22 cellular contexts compared by ENCODE assay signal in genomic region chr21:29490016-29490415, GRCh38.
DNase-seq lines count a peak whose midpoint lies in the region; ATAC-seq and TF ChIP-seq lines count a peak whose summit lies in the region.
"Had no signal": no experiment of that assay in that cellular context is flagged by ENCODE, and none has a peak within 500 bp of the region (broad histone marks: within the 10 kb centered on the region; RNA-seq: fewer than 3 reads in every experiment).

No MANE protein-coding gene starts in this region.

- no peak for ATAC-seq in activated CD8-positive, alpha-beta memory T cell treated with anti-CD3 and anti-CD28 coated beads, Interleukin-2, amount 10 ng/mL, durations not matched to agents 7 days and 5 days
- ATAC-seq: Panc1 had no signal

- in situ Hi-C loops in astrocyte of the cerebellum (cut with HindIII; ENCODE audit: low sequenced_read_pairs), result no loop called here

- no peak overlapping the region for H3K4me3 ChIP-seq in astrocyte of the cerebellum (ENCODE audit: low read depth, low read length)
- H3K4me3 ChIP-seq: BLaER1 treated with 17β-estradiol and CSF1 and Interleukin-3, amounts not matched to agents 10 nM and 100 nM; GM23248; MG63 had no signal

- H3K27me3 Mint-ChIP-seq in HFFc6 (ENCODE audit: insufficient read depth) (no peaks in the 10 kb centered on the region; the same call in 1 of the 2 replicates), type B pancreatic cell (no peaks in the 10 kb centered on the region)
- no peaks in the 10 kb centered on the region for H3K27me3 Mint-ChIP-seq in activated CD8-positive, alpha-beta memory T cell treated with anti-CD3 and anti-CD28 coated beads, Interleukin-2, amount 10 ng/mL, durations not matched to agents 7 days and 5 days
- H3K27me3 Mint-ChIP-seq: CD4-positive, alpha-beta T cell had no signal

- DNase-seq in HFFc6 (peak; percentile 23), astrocyte of the cerebellum (ENCODE audit: low read depth) (peak; percentile 32), fibroblast of peridontal ligament (ENCODE audit: extremely low read depth) (peak; percentile 35), RPMI8226 (no peak), type B pancreatic cell (ENCODE audit: extremely low spot score, unreplicated experiment) (no peak), kidney tubule cell (ENCODE audit: low spot score) (no peak)
- DNase-seq in activated CD8-positive, alpha-beta memory T cell treated with anti-CD3 and anti-CD28 coated beads, Interleukin-2, amount 10 ng/mL, durations not matched to agents 7 days and 5 days, result no peak
- DNase-seq: AML-193; CD4-positive, alpha-beta T cell; GM23248; H7; KBM-7; MG63; NCI-H1417; NCI-H1694; NCI-H2029 treated with DMSO at 0.1 percent for 48 hours; NCI-H2227 treated with DMSO at 0.1 percent for 48 hours; NCI-H526 treated with DMSO at 0.1 percent for 48 hours; SIG-M5; SK-N-SH had no signal

- H3K4me3 Mint-ChIP-seq in HFFc6, result no peak overlapping the region
- no peak overlapping the region for H3K4me3 Mint-ChIP-seq in type B pancreatic cell
- no peak overlapping the region for H3K4me3 Mint-ChIP-seq in activated CD8-positive, alpha-beta memory T cell treated with anti-CD3 and anti-CD28 coated beads, Interleukin-2, amount 10 ng/mL, durations not matched to agents 7 days and 5 days
- H3K4me3 Mint-ChIP-seq: CD4-positive, alpha-beta T cell had no signal

- H3K4me1 Mint-ChIP-seq in HFFc6 (ENCODE audit: low read depth) (peaks cover 15% of the 10 kb centered on the region; the same call in 1 of the 2 replicates), type B pancreatic cell (ENCODE audit: unreplicated experiment) (no peaks in the 10 kb centered on the region)
- no peaks in the 10 kb centered on the region for H3K4me1 Mint-ChIP-seq in activated CD8-positive, alpha-beta memory T cell treated with anti-CD3 and anti-CD28 coated beads, Interleukin-2, amount 10 ng/mL, durations not matched to agents 7 days and 5 days

- TF ChIP-seq CTCF in HFFc6 (IDR thresholded peaks at IDR 0.05) (no peak), astrocyte of the cerebellum (IDR thresholded peaks at IDR 0.05; ENCODE audit: low read depth, low read length, missing control alignments) (no peak), type B pancreatic cell (conservative IDR thresholded peaks at IDR 0.05) (no peak)

- H3K9me3 Mint-ChIP-seq in HFFc6, result no peaks in the 10 kb centered on the region
- H3K9me3 Mint-ChIP-seq in type B pancreatic cell, result peaks cover 10% of the 10 kb centered on the region
- H3K9me3 Mint-ChIP-seq in activated CD8-positive, alpha-beta memory T cell treated with anti-CD3 and anti-CD28 coated beads, Interleukin-2, amount 10 ng/mL, durations not matched to agents 7 days and 5 days (ENCODE audit: low read depth), result no peaks in the 10 kb centered on the region
- H3K9me3 Mint-ChIP-seq: CD4-positive, alpha-beta T cell had no signal

- H3K27ac Mint-ChIP-seq in HFFc6 (peak overlapping the region; percentile 27; the same call in 1 of the 2 replicates), type B pancreatic cell (no peak overlapping the region)
- H3K27ac Mint-ChIP-seq in activated CD8-positive, alpha-beta memory T cell treated with anti-CD3 and anti-CD28 coated beads, Interleukin-2, amount 10 ng/mL, durations not matched to agents 7 days and 5 days, result no peak overlapping the region
- H3K27ac Mint-ChIP-seq: CD4-positive, alpha-beta T cell had no signal

- no peaks in the 10 kb centered on the region for H3K36me3 Mint-ChIP-seq in HFFc6 (ENCODE audit: low read depth)
- peaks cover 10% of the 10 kb centered on the region for H3K36me3 Mint-ChIP-seq in type B pancreatic cell
- no peaks in the 10 kb centered on the region for H3K36me3 Mint-ChIP-seq in activated CD8-positive, alpha-beta memory T cell treated with anti-CD3 and anti-CD28 coated beads, Interleukin-2, amount 10 ng/mL, durations not matched to agents 7 days and 5 days

- CTCF ChIA-PET in activated CD8-positive, alpha-beta memory T cell treated with anti-CD3 and anti-CD28 coated beads, Interleukin-2, amount 10 ng/mL, durations not matched to agents 7 days and 5 days (lab: Charles Lee), result no interaction called here

Comparison
In these comparisons a context has a peak if more than half of its experiments do, and no peak if none do; other contexts are left out.
1. DNase-seq: peak in HFFc6 (single experiment), astrocyte of the cerebellum (single experiment) and fibroblast of peridontal ligament (single experiment); none in RPMI8226 (single experiment), type B pancreatic cell (single experiment), activated CD8-positive, alpha-beta memory T cell treated with anti-CD3 and anti-CD28 coated beads, Interleukin-2, amount 10 ng/mL, durations not matched to agents 7 days and 5 days (single experiment) and kidney tubule cell (single experiment).